Comparison of ENCODE assay signal across 12 cellular contexts in the genomic region with DNA sequence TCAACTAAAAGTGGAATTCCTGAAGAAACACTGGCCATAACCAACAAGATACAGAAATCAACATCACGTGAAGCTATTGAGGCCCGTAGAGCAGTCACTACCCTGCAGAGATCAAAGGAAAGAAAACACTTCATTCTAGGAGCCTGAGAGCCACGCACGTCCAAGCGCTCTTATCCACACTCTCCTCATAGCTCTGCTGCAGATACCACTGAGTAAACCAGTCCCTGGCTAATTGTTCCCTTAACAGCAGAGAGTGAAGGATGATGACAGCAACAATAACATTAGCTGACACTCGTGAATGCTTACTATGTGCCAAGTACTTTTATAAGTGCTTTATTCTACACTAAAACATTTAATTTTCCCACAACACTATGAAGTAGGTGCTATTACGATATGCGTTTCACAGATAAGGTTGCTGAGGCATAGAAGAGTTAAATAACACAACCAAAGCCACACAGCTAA.
DNase-seq lines count a peak whose midpoint lies in the region; ATAC-seq, FAIRE-seq and TF ChIP-seq lines count a peak whose summit lies in the region.
"Had no signal": no experiment of that assay in that cellular context is flagged by ENCODE, and none has a peak within 500 bp of the region (broad histone marks: within the 10 kb centered on the region; RNA-seq: fewer than 3 reads in every experiment).

No MANE protein-coding gene starts in this region.

- H3K9me3 ChIP-seq in endothelial cell of umbilical vein (replicated peaks; ENCODE audit: control insufficient read depth, insufficient read depth, low read length) (no peaks in the 10 kb centered on the region), osteoblast (ENCODE audit: low read depth, low read length) (no peaks in the 10 kb centered on the region)

- H3K4me1 ChIP-seq in endothelial cell of umbilical vein (ENCODE audit: control insufficient read depth, extremely low read depth, insufficient read depth, low read length) (peaks cover 32% of the 10 kb centered on the region), osteoblast (ENCODE audit: insufficient read depth, low read length) (peaks cover 36% of the 10 kb centered on the region)

- H3K4me2 ChIP-seq in endothelial cell of umbilical vein (ENCODE audit: insufficient read depth, low read length) = peak overlapping the region; percentile 64
- H3K4me2 ChIP-seq in osteoblast (ENCODE audit: insufficient read depth, low read length) = peak overlapping the region; percentile 64

- intact Hi-C loops in endothelial cell of umbilical vein (cut with micrococcal nuclease) = no loop called here

- H3K79me2 ChIP-seq in endothelial cell of umbilical vein (ENCODE audit: control insufficient read depth, insufficient read depth, low read length) (no peaks in the 10 kb centered on the region), osteoblast (ENCODE audit: insufficient read depth, low read length) (no peaks in the 10 kb centered on the region)

- TF ChIP-seq CTCF in endothelial cell of umbilical vein (IDR thresholded peaks at IDR 0.05; ENCODE audit: extremely low read depth in 1 of 2, insufficient read depth in 1 of 2, low read depth in 1 of 2, low read length in 2 of 2) = no peak
- TF ChIP-seq CTCF in osteoblast (IDR thresholded peaks at IDR 0.05; ENCODE audit: extremely low read depth, low read depth, low read length) = no peak

- H3K27ac ChIP-seq in endothelial cell of umbilical vein (ENCODE audit: insufficient read depth, low read depth, low read length) (peak overlapping the region; percentile 87), osteoblast (ENCODE audit: low read depth, low read length) (peak overlapping the region; percentile 71)

- POLR2A ChIA-PET in endothelial cell of umbilical vein (lab: Charles Lee) = interaction anchor here (1.5 to 1.7 kb wide), 2 partner anchors 88 to 367 kb away, joined by 4 to 7 read pairs; partner anchors contain the start of gene STT3B

- CTCF ChIA-PET in endothelial cell of umbilical vein (lab: Charles Lee) = interaction anchor here (0.6 to 2.7 kb wide), 6 partner anchors 31 to 1425 kb away, joined by 3 to 12 read pairs (median 4); partner anchors contain the start of gene STT3B

- H3K4me3 ChIP-seq in endothelial cell of umbilical vein (replicated peaks in 1 of 3; ENCODE audit: insufficient read depth in 1 of 3, low read depth in 1 of 3, low read length in 3 of 3) = peak overlapping the region in 1 of 3 experiments; percentile 21
- peak overlapping the region; percentile 15 for H3K4me3 ChIP-seq in osteoblast (ENCODE audit: insufficient read depth, low read length)

- H2AFZ ChIP-seq in endothelial cell of umbilical vein (ENCODE audit: low read depth, low read length) = peak overlapping the region; percentile 27
- H2AFZ ChIP-seq in osteoblast (ENCODE audit: low read length) = peak overlapping the region; percentile 39

- DNase-seq in ELF-1 (ENCODE audit: low read depth, low spot score) = peak; percentile 28
- DNase-seq in NCI-H345 (lab: John Stamatoyannopoulos, UW) = peak; percentile 87
- peak; percentile 90 for DNase-seq in endothelial cell of umbilical vein (ENCODE audit: low read depth, low spot score)
- no peak for DNase-seq in osteoblast (ENCODE audit: insufficient read length, low spot score, missing footprints)
- no peak for DNase-seq in HuH-7.5 (ENCODE audit: low spot score)
- no peak for DNase-seq in activated CD4-positive, alpha-beta T cell treated with anti-CD3 and anti-CD28 coated beads for 1 hour
- DNase-seq in GDM1 (lab: John Stamatoyannopoulos, UW) = no peak
- DNase-seq: activated effector memory CD4-positive, alpha-beta T cell treated with anti-CD3 and anti-CD28 coated beads, Interleukin-2, amount 50 U/mL, for 16 hours; H7; MM.1S; RPMI8226 had no signal

- no TSS peak for BruUV-seq in endothelial cell of umbilical vein (replicated peaks; lab: Mats Ljungman, UMichigan)

- dilution Hi-C loops in endothelial cell of umbilical vein (cut with MboI; ENCODE audit: extremely low pct_ligation_motif_present, low sequenced_read_pairs) = no loop called here

- H3K36me3 ChIP-seq in endothelial cell of umbilical vein (ENCODE audit: control insufficient read depth in 2 of 2, extremely low read depth in 1 of 2, insufficient read depth in 2 of 2, low read length in 2 of 2) (no peaks in the 10 kb centered on the region), osteoblast (ENCODE audit: insufficient read depth, low read length) (no peaks in the 10 kb centered on the region)

- peak overlapping the region; percentile 65 for H3K9ac ChIP-seq in endothelial cell of umbilical vein (replicated peaks; ENCODE audit: extremely low read depth, insufficient read depth, low read length)

- H4K20me1 ChIP-seq in endothelial cell of umbilical vein (replicated peaks; ENCODE audit: control insufficient read depth, extremely low read depth, insufficient read depth, low read length) (no peaks in the 10 kb centered on the region), osteoblast (ENCODE audit: insufficient read depth, low read length) (no peaks in the 10 kb centered on the region)

- FAIRE-seq in endothelial cell of umbilical vein (lab: Jason Lieb, UNC) = peak; percentile 86

- H3K9me1 ChIP-seq in endothelial cell of umbilical vein (replicated peaks; ENCODE audit: control insufficient read depth, extremely low read depth, insufficient read depth, low read length) = no peaks in the 10 kb centered on the region

- H3K27me3 ChIP-seq in endothelial cell of umbilical vein (ENCODE audit: control insufficient read depth in 2 of 2, insufficient read depth in 2 of 2, low read length in 2 of 2) = no peaks in the 10 kb centered on the region
- H3K27me3 ChIP-seq in osteoblast (ENCODE audit: insufficient read depth, low read length) = no peaks in the 10 kb centered on the region

- no peak for TF ChIP-seq POLR2A in endothelial cell of umbilical vein (IDR thresholded peaks at IDR 0.05; ENCODE audit: low read depth, low read length)
- no peak for TF ChIP-seq POLR2A in GM18505 (IDR thresholded peaks at IDR 0.05; ENCODE audit: borderline replicate concordance, extremely low read depth, insufficient read depth, insufficient read length)

- no peak for ATAC-seq in GM18505 (IDR thresholded peaks at IDR 0.05; ENCODE audit: unreplicated experiment)

TF ChIP-seq in endothelial cell of umbilical vein, 7 proteins besides CTCF, POLR2A, EP300 and RAD21:
- peak; percentile 32 for TF ChIP-seq POLR2AphosphoS5 (IDR thresholded peaks at IDR 0.05; ENCODE audit: insufficient read depth, low read depth, low read length)
- TF ChIP-seq FOS (IDR thresholded peaks at IDR 0.05; ENCODE audit: borderline replicate concordance, insufficient read depth, low read length) = no peak
TF ChIP-seq in endothelial cell of umbilical vein: peak in this region for 1.

Comparison
In these comparisons a context has a peak if more than half of its experiments do, and no peak if none do; other contexts are left out.
1. DNase-seq: peak in ELF-1 (single experiment), NCI-H345 (single experiment) and endothelial cell of umbilical vein (single experiment); none in osteoblast (single experiment), HuH-7.5 (single experiment), activated CD4-positive, alpha-beta T cell treated with anti-CD3 and anti-CD28 coated beads for 1 hour (single experiment) and GDM1 (single experiment).